21 cellular contexts compared by ENCODE assay signal in genomic region chr7:29457141-29457561, GRCh38.
DNase-seq lines count a peak whose midpoint lies in the region; ATAC-seq, FAIRE-seq and TF ChIP-seq lines count a peak whose summit lies in the region.
"Had no signal": no experiment of that assay in that cellular context is flagged by ENCODE, and none has a peak within 500 bp of the region (broad histone marks: within the 10 kb centered on the region; RNA-seq: fewer than 3 reads in every experiment).

No MANE protein-coding gene starts in this region.

- H3K9ac ChIP-seq in GM23248 = no peak overlapping the region

- H3K27me3 ChIP-seq in GM23248 (replicated peaks; ENCODE audit: insufficient read depth) (peaks cover 17% of the 10 kb centered on the region), pancreas (no peaks in the 10 kb centered on the region)
- H3K27me3 ChIP-seq: ascending aorta, suprapubic skin had no signal

- H3K4me3 ChIP-seq in GM23248 (no peak overlapping the region), pancreas (no peak overlapping the region)
- H3K4me3 ChIP-seq: ascending aorta, GM12878, suprapubic skin had no signal

- FAIRE-seq in pancreas (lab: Jason Lieb, UNC) = no peak
- FAIRE-seq: G401.6, GM12878, TTC549 had no signal

- H3K9me3 ChIP-seq in GM23248 (ENCODE audit: low read depth) (no peaks in the 10 kb centered on the region), pancreas (no peaks in the 10 kb centered on the region)
- H3K9me3 ChIP-seq: ascending aorta, Caco-2, suprapubic skin had no signal

- H3K36me3 ChIP-seq in GM23248 (ENCODE audit: low read depth) (no peaks in the 10 kb centered on the region), pancreas (no peaks in the 10 kb centered on the region)
- H3K36me3 ChIP-seq: ascending aorta, suprapubic skin had no signal

- peak overlapping the region; percentile 58 for H3K4me2 ChIP-seq in GM23248 (ENCODE audit: unreplicated experiment)

- H2AFZ ChIP-seq in GM23248 = no peak overlapping the region

- WGBS in GM23248 (ENCODE audit: low coverage in 1 of 2, low lambda C conversion rate in 2 of 2, missing lambda C conversion rate in 2 of 2), 2 experiments = 29% methylated on average over 7 of the region's 7 CpGs
- WGBS in pancreas, 2 donors = 82 to 88% methylated on average over 7 of the region's 7 CpGs

- TF ChIP-seq CTCF in pancreas (IDR thresholded peaks at IDR 0.05) = no peak

- no peaks in the 10 kb centered on the region for H3K79me2 ChIP-seq in GM23248 (ENCODE audit: insufficient read depth)

- in situ Hi-C loops in GM23248 (cut with MboI) = no loop called here

- H4K20me1 ChIP-seq in GM23248 (ENCODE audit: insufficient read depth) = no peaks in the 10 kb centered on the region

- ATAC-seq in HG03139 (IDR thresholded peaks at IDR 0.05; ENCODE audit: unreplicated experiment) = no peak
- no peak for ATAC-seq in pancreas
- ATAC-seq: GM12878, PC-3, sciatic nerve had no signal

- H3K9me2 ChIP-seq in GM23248 (ENCODE audit: insufficient read depth) = no peaks in the 10 kb centered on the region; the same call in 1 of the 2 replicates

- DNase-seq in GM23248 (peak; percentile 26), T1000 (lab: John Stamatoyannopoulos, UW) (peak; percentile 36), iPS-NIHi7 (ENCODE audit: extremely low spot score) (peak; percentile 29), retina (peak; percentile 81), NCI-H1694 (lab: John Stamatoyannopoulos, UW) (no peak), pancreas (no peak), NK-92 (lab: John Stamatoyannopoulos, UW; ENCODE audit: unreplicated experiment) (no peak)
- DNase-seq: activated CD4-positive, alpha-beta T cell treated with anti-CD3 and anti-CD28 coated beads, Interleukin-2, amount 10 ng/mL, durations not matched to agents 7 days and 5 days; activated naive CD4-positive, alpha-beta T cell; Caco-2; NCI-H187; NCI-H524 treated with DMSO at 0.1 percent for 48 hours; PC-3; stimulated activated CD4-positive, alpha-beta T cell treated with anti-CD3 and anti-CD28 coated beads, Interleukin-4, amount 100 ng/mL, for 1 hour had no signal

- intact Hi-C loops in pancreas (cut with DNase I) = no loop called here

- H3F3A ChIP-seq in GM23248 (ENCODE audit: insufficient read depth) = peaks cover 19% of the 10 kb centered on the region

- H3K4me1 ChIP-seq in GM23248 (ENCODE audit: insufficient read depth) = peaks cover 19% of the 10 kb centered on the region
- H3K4me1 ChIP-seq in pancreas = no peaks in the 10 kb centered on the region
- H3K4me1 ChIP-seq: ascending aorta, Caco-2, suprapubic skin had no signal

- no peak overlapping the region for H3K27ac ChIP-seq in GM23248
- H3K27ac ChIP-seq in pancreas = no peak overlapping the region
- H3K27ac ChIP-seq: ascending aorta, suprapubic skin had no signal

Comparison
In these comparisons a context has a peak if more than half of its experiments do, and no peak if none do; other contexts are left out.
1. DNase-seq: peak in GM23248 (single experiment), T1000 (single experiment), iPS-NIHi7 (single experiment) and retina (single experiment); none in NCI-H1694 (single experiment), pancreas (0 of 6) and NK-92 (single experiment).